In the genomic region with DNA sequence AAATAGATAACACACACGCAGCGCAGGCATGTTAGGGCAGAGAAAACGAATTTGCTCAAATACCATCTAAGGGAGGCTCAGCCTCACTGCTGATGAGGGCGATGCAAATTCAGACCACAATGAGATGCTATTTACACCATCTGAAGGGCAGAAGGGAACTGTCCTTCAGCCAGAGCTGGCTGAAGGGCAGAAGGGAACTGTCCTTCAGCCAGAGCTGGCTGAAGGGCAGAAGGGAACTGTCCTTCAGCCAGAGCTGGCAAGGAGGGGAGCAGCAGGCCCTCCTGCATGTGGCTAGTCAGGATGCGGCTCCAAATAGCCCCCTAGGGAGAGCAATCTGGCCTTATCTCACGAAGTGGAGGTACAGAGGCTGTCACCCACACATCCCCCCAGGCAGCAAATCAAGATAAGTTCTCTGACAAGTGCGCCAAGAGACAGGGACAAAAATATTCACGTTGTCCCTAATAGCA, we compare ENCODE assay signal across 9 cellular contexts. TPM values are rescaled to one million over a fixed set of nuclear protein-coding genes. Genes with fewer than 3 reads are reported as not detected.
A peak's percentile ranks its signal among the peaks of the same experiment; 100 is the strongest.
DNase-seq lines count a peak whose midpoint lies in the region; ATAC-seq and TF ChIP-seq lines count a peak whose summit lies in the region.
"Had no signal": no experiment of that assay in that cellular context is flagged by ENCODE, and none has a peak within 500 bp of the region (broad histone marks: within the 10 kb centered on the region; RNA-seq: fewer than 3 reads in every experiment).

No MANE protein-coding gene starts in this region.

- H3K27me3 ChIP-seq in GM23248 (replicated peaks; ENCODE audit: insufficient read depth) (no peaks in the 10 kb centered on the region), esophagus (ENCODE audit: control insufficient read depth in 1 of 2, insufficient read depth in 2 of 2, low read length in 2 of 2) (no peaks in the 10 kb centered on the region)

- no peak overlapping the region for H3K27ac ChIP-seq in GM23248
- peak overlapping the region; percentile 70 to 80 for H3K27ac ChIP-seq in esophagus (ENCODE audit: low read depth in 2 of 2, low read length in 1 of 2)

- 30 to 31% methylated on average over 8 of the region's 8 CpGs for WGBS in GM23248 (ENCODE audit: low coverage in 1 of 2, low lambda C conversion rate in 2 of 2, missing lambda C conversion rate in 2 of 2), 2 experiments
- WGBS in esophagus, 2 donors: 26 to 29% methylated on average over 8 of the region's 8 CpGs

- no peaks in the 10 kb centered on the region for H3K36me3 Mint-ChIP-seq in progenitor cell of endocrine pancreas (ENCODE audit: insufficient read depth)

- 0 out of 2 replicates have a peak overlapping the region, but pooled peaks have one; percentile 21 for H3K9ac ChIP-seq in GM23248

- H3K27ac Mint-ChIP-seq in progenitor cell of endocrine pancreas: peak overlapping the region; percentile 57

- no peaks in the 10 kb centered on the region for H3K9me2 ChIP-seq in GM23248 (ENCODE audit: insufficient read depth)

- H3K9me3 Mint-ChIP-seq in progenitor cell of endocrine pancreas (ENCODE audit: low read depth): no peaks in the 10 kb centered on the region

- H3F3A ChIP-seq in GM23248 (ENCODE audit: insufficient read depth): peaks cover 5% of the 10 kb centered on the region; the same call in 1 of the 2 replicates

- H3K4me2 ChIP-seq in GM23248 (ENCODE audit: unreplicated experiment): peak overlapping the region; percentile 23

- H3K27me3 Mint-ChIP-seq in progenitor cell of endocrine pancreas: no peaks in the 10 kb centered on the region

- peak overlapping the region; percentile 75; the same call in 1 of the 2 replicates for H2AFZ ChIP-seq in GM23248

- H3K4me1 ChIP-seq in GM23248 (ENCODE audit: insufficient read depth) (no peaks in the 10 kb centered on the region), esophagus (ENCODE audit: control insufficient read depth in 2 of 2, insufficient read depth in 2 of 2, low read length in 1 of 2) (peaks cover 0 to 13% of the 10 kb centered on the region in 2 donors)

- no peaks in the 10 kb centered on the region for H3K9me3 ChIP-seq in GM23248 (ENCODE audit: low read depth)
- H3K9me3 ChIP-seq in esophagus (ENCODE audit: control insufficient read depth in 2 of 2, insufficient read depth in 1 of 2, low read depth in 1 of 2, low read length in 1 of 2): no peaks in the 10 kb centered on the region

- no peaks in the 10 kb centered on the region for H4K20me1 ChIP-seq in GM23248 (ENCODE audit: insufficient read depth)

- in situ Hi-C loops in GM23248 (cut with MboI): no loop called here

- TF ChIP-seq CTCF in progenitor cell of endocrine pancreas (IDR thresholded peaks at IDR 0.05; ENCODE audit: unreplicated experiment): no peak

- H3K4me3 Mint-ChIP-seq in progenitor cell of endocrine pancreas (ENCODE audit: low read depth): peak overlapping the region; percentile 67

- DNase-seq in GM23248 (peak; percentile 24), NCI-H526 treated with DMSO at 0.1 percent for 48 hours (lab: John Stamatoyannopoulos, UW) (peak; percentile 84), progenitor cell of endocrine pancreas (ENCODE audit: low spot score, unreplicated experiment) (no peak), globus pallidus (ENCODE audit: low spot score) (no peak), NCI-H1105 (lab: John Stamatoyannopoulos, UW) (no peak)
- no peak for DNase-seq in stimulated activated CD4-positive, alpha-beta T cell treated with anti-CD3 and anti-CD28 coated beads, Interleukin-2, amount 100 ng/mL, for 24 hours

- H3K79me2 ChIP-seq in GM23248 (ENCODE audit: insufficient read depth): no peaks in the 10 kb centered on the region

- H3K36me3 ChIP-seq in GM23248 (ENCODE audit: low read depth): no peaks in the 10 kb centered on the region
- H3K36me3 ChIP-seq in esophagus (ENCODE audit: control insufficient read depth in 2 of 2, insufficient read depth in 2 of 2, low read length in 1 of 2): no peaks in the 10 kb centered on the region

- no peak overlapping the region for H3K4me3 ChIP-seq in GM23248
- H3K4me3 ChIP-seq in esophagus (ENCODE audit: low read depth in 1 of 2, low read length in 2 of 2): no peak overlapping the region

- ATAC-seq in GM18502 (IDR thresholded peaks at IDR 0.05; ENCODE audit: poor library complexity, unreplicated experiment): peak; percentile 68

- peaks cover 4% of the 10 kb centered on the region for H3K4me1 Mint-ChIP-seq in progenitor cell of endocrine pancreas (ENCODE audit: low read depth)

RNA-seq across cellular contexts. Expression of gene SLC39A13, which starts 7.5 kb away (rescaled TPM):
- 183 and 189 TPM in 2 replicates for total RNA-seq in GM23248 (2014; rRNA removed; shearing (Covaris generic))
- polyA plus RNA-seq in GM23248 (2016; fragmentation: Nextera tagmentation; extraction: Ambion mirVana) (175 and 183 TPM in 2 replicates), esophagus (10 to 100 TPM; 14.3 to 21.1 TPM)
- total RNA-seq in progenitor cell of endocrine pancreas: 38.3 and 42.4 TPM in 2 replicates

RNA-seq across cellular contexts. Expression of gene SPI1, which starts 22.5 kb away (rescaled TPM):
- not detected in 2 replicates for total RNA-seq in GM23248 (2014; rRNA removed; shearing (Covaris generic))
- 0.30 TPM in 1 of 2 replicates, not detected in the other for polyA plus RNA-seq in GM23248 (2016; fragmentation: Nextera tagmentation; extraction: Ambion mirVana)
- 1 to 10 TPM; 3.9 to 6.8 TPM for polyA plus RNA-seq in esophagus
- total RNA-seq in progenitor cell of endocrine pancreas: not detected in 2 replicates
- total RNA-seq: SK-MEL-5 had no signal

RNA-seq across cellular contexts. Expression of gene PSMC3, which starts 25.4 kb away (rescaled TPM):
- total RNA-seq in GM23248 (2014; rRNA removed; shearing (Covaris generic)): 139 and 151 TPM in 2 replicates
- polyA plus RNA-seq in GM23248 (2016; fragmentation: Nextera tagmentation; extraction: Ambion mirVana): 212 and 220 TPM in 2 replicates
- polyA plus RNA-seq in esophagus: 100 to 1,000 TPM in 1 of 2 donors, 10 to 100 TPM in 1; 90.3 to 137 TPM
- total RNA-seq in progenitor cell of endocrine pancreas: 101 and 103 TPM in 2 replicates

RNA-seq across cellular contexts. Expression of gene RAPSN, which starts 48.1 kb away (rescaled TPM):
- total RNA-seq in GM23248 (2014; rRNA removed; shearing (Covaris generic)): 0.13 and 0.22 TPM in 2 replicates
- 0.11 TPM in 1 of 2 replicates, not detected in the other for polyA plus RNA-seq in GM23248 (2016; fragmentation: Nextera tagmentation; extraction: Ambion mirVana)
- polyA plus RNA-seq in esophagus: under 1 TPM; 0.13 to 0.16 TPM
- total RNA-seq in progenitor cell of endocrine pancreas: 0.42 and 0.81 TPM in 2 replicates
- total RNA-seq: SK-MEL-5 had no signal

RNA-seq across cellular contexts. Expression of gene MYBPC3, which starts 48.3 kb away (rescaled TPM):
- not detected in 2 replicates for total RNA-seq in GM23248 (2014; rRNA removed; shearing (Covaris generic))
- polyA plus RNA-seq in GM23248 (2016; fragmentation: Nextera tagmentation; extraction: Ambion mirVana): 0.08 TPM in 1 of 2 replicates, not detected in the other
- polyA plus RNA-seq in esophagus: under 1 TPM; 0.04 to 0.08 TPM
- total RNA-seq in progenitor cell of endocrine pancreas: 0.10 and 0.22 TPM in 2 replicates
- total RNA-seq: SK-MEL-5 had no signal

Comparison
In these comparisons a context has a peak if more than half of its experiments do, and no peak if none do; other contexts are left out.
1. DNase-seq: peak in GM23248 (single experiment) and NCI-H526 treated with DMSO at 0.1 percent for 48 hours (single experiment); none in progenitor cell of endocrine pancreas (single experiment), globus pallidus (single experiment), stimulated activated CD4-positive, alpha-beta T cell treated with anti-CD3 and anti-CD28 coated beads, Interleukin-2, amount 100 ng/mL, for 24 hours (0 of 2) and NCI-H1105 (single experiment).